2 cellular contexts compared by ENCODE assay signal in genomic region chr2:176093889-176094232, GRCh38.
TF ChIP-seq lines count a peak whose summit lies in the region.

No MANE protein-coding gene starts in this region.

TF ChIP-seq in HEK293, 187 proteins besides CTCF, POLR2A, EP300 and RAD21:
- no peak for TF ChIP-seq SP7 (tag by site-specific recombination; IDR thresholded peaks at IDR 0.05)
- no peak for TF ChIP-seq ZNF701 (tag by site-specific recombination; IDR thresholded peaks at IDR 0.05)
- peak; percentile 18; the same call in 1 of the 2 replicates for TF ChIP-seq FEZF1 (tag by site-specific recombination; IDR thresholded peaks at IDR 0.05)
- TF ChIP-seq ZNF211 (tag by site-specific recombination; IDR thresholded peaks at IDR 0.05; ENCODE audit: low read depth), result no peak
- no peak for TF ChIP-seq ZNF529 (tag by site-specific recombination; IDR thresholded peaks at IDR 0.05; ENCODE audit: insufficient replicate concordance)
- no peak for TF ChIP-seq ZNF747 (tag by site-specific recombination; IDR thresholded peaks at IDR 0.05)
- no peak for TF ChIP-seq ZNF138 (tag by site-specific recombination; IDR thresholded peaks at IDR 0.05; ENCODE audit: borderline replicate concordance)
- no peak for TF ChIP-seq ZSCAN23 (tag by site-specific recombination; IDR thresholded peaks at IDR 0.05)
- peak; percentile 93; the same call in 1 of the 2 replicates for TF ChIP-seq PRDM1 (tag by site-specific recombination; IDR thresholded peaks at IDR 0.05)
- TF ChIP-seq ZNF777 (tag by site-specific recombination; IDR thresholded peaks at IDR 0.05; ENCODE audit: borderline replicate concordance), result no peak

TF ChIP-seq in GM12878, 131 proteins besides CTCF, POLR2A, EP300 and RAD21:
- no peak for TF ChIP-seq ZZZ3 (IDR thresholded peaks at IDR 0.05; ENCODE audit: control insufficient read depth, insufficient read length, low read depth)
- 0 out of 2 replicates have a peak, but pooled peaks have one; percentile 20 for TF ChIP-seq EZH2 (IDR thresholded peaks at IDR 0.05; ENCODE audit: borderline replicate concordance, control insufficient read depth, low read depth, low read length)
- no peak for TF ChIP-seq RELB (IDR thresholded peaks at IDR 0.05; ENCODE audit: low read depth)
- no peak for TF ChIP-seq MYC (IDR thresholded peaks at IDR 0.05; ENCODE audit: insufficient read depth, insufficient read length, insufficient replicate concordance, low read length, severe bottlenecking)
